Comparison of ENCODE assay signal across 8 cellular contexts in the genomic region with DNA sequence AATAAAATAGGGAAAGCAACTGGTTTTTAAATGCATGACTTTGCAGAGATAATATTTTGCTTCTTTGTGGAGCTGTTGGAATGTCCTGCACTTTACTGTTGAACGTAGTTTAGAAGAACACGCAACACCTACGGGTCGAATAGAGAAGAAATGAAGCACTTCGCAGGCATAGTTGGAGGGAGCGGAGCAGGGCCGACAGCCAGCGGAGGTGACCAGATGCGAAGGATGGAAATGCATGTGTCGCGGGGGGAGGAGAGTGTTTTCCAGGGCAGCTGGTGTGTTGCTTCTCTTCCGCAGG. TPM values are rescaled to one million over a fixed set of nuclear protein-coding genes. Genes with fewer than 3 reads are reported as not detected.
DNase-seq lines count a peak whose midpoint lies in the region; ATAC-seq and TF ChIP-seq lines count a peak whose summit lies in the region.

No MANE protein-coding gene starts in this region.

- H2BK5ac ChIP-seq in H9 (ENCODE audit: insufficient read length, low read length) = no peak overlapping the region

- no peak overlapping the region for H3K18ac ChIP-seq in H9 (ENCODE audit: insufficient read length, low read depth, low read length)

- no peak overlapping the region for H2BK15ac ChIP-seq in H9 (ENCODE audit: low read depth, low read length)

- no peaks in the 10 kb centered on the region for H3K9me3 ChIP-seq in H9 (ENCODE audit: control insufficient read depth, low read depth, low read length)
- H3K9me3 ChIP-seq in neural cell (ENCODE audit: low read length) = no peaks in the 10 kb centered on the region

- no peaks in the 10 kb centered on the region for H3K27me3 ChIP-seq in H9 (ENCODE audit: insufficient read depth, low read length)
- H3K27me3 ChIP-seq in neural cell (ENCODE audit: insufficient read depth, low read depth, low read length) = no peaks in the 10 kb centered on the region

- no peak overlapping the region for H2AFZ ChIP-seq in H9 (ENCODE audit: low read length)
- H2AFZ ChIP-seq in neural cell (ENCODE audit: low read depth, low read length) = no peak overlapping the region

- TF ChIP-seq CTCF in H9 (conservative IDR thresholded peaks at IDR 0.05) (no peak), epithelial cell of esophagus (IDR thresholded peaks at IDR 0.05; ENCODE audit: insufficient read depth, low read depth, low read length, missing control alignments) (no peak), neural cell (IDR thresholded peaks at IDR 0.05; ENCODE audit: poor library complexity, severe bottlenecking) (peak; percentile 8)

- H3K23me2 ChIP-seq in H9 (ENCODE audit: insufficient read length, low read depth, low read length, poor library complexity, severe bottlenecking) = peaks cover 11% of the 10 kb centered on the region

- in situ Hi-C loops in ACHN (cut with HindIII; ENCODE audit: low pct_ligation_motif_present, low pct_unique_long_range_greater_than_20kb, low sequenced_read_pairs) = no loop called here

- no peak overlapping the region for H4K91ac ChIP-seq in H9 (ENCODE audit: insufficient read length, low read depth, low read length)

- no peak for TF ChIP-seq EP300 in neural cell (conservative IDR thresholded peaks at IDR 0.05; ENCODE audit: poor library complexity, severe bottlenecking)

- no peak overlapping the region for H3K4ac ChIP-seq in H9 (ENCODE audit: low read depth, low read length)

- peaks cover 4% of the 10 kb centered on the region; the same call in 1 of the 2 replicates for H3K4me1 ChIP-seq in H9 (ENCODE audit: insufficient read depth, low read length)

- peaks cover 46 to 47% of the 10 kb centered on the region in 2 experiments for H3K4me1 Mint-ChIP-seq in H9

- no peak overlapping the region for H3K23ac ChIP-seq in H9 (ENCODE audit: insufficient read length, low read depth, low read length)

- H3K4me3 ChIP-seq in epithelial cell of esophagus (ENCODE audit: low read length) = peak overlapping the region; percentile 63
- H3K4me3 ChIP-seq in neural cell (ENCODE audit: low read length) = peak overlapping the region; percentile 80

- H3K27me3 Mint-ChIP-seq in H9 (ENCODE audit: low read depth) = peaks cover 7% of the 10 kb centered on the region; the same call in 1 of the 2 replicates

- H3F3A ChIP-seq in neural cell (ENCODE audit: insufficient read depth, low read length, poor library complexity, severe bottlenecking) = no peaks in the 10 kb centered on the region

- peaks cover 8 to 11% (median 9%) of the 10 kb centered on the region in 3 experiments for H3K36me3 Mint-ChIP-seq in H9 (ENCODE audit: insufficient read depth in 1 of 3, low read depth in 3 of 3)

- H4K20me1 ChIP-seq in H9 (ENCODE audit: control insufficient read depth, insufficient read depth, insufficient read length) (no peaks in the 10 kb centered on the region), neural cell (ENCODE audit: insufficient read depth) (peaks cover 10% of the 10 kb centered on the region)

- no peak overlapping the region for H3T11ph ChIP-seq in H9 (ENCODE audit: low read length)

- H3K4me2 ChIP-seq in H9 (ENCODE audit: insufficient read depth, insufficient read length, low read length) = peak overlapping the region; percentile 97
- peak overlapping the region; percentile 89 for H3K4me2 ChIP-seq in neural cell (ENCODE audit: low read length)

- H2AK5ac ChIP-seq in H9 (ENCODE audit: insufficient read length, low read length) = no peak overlapping the region

- no peaks in the 10 kb centered on the region for H3K9me2 ChIP-seq in neural cell (ENCODE audit: insufficient read depth, low read length)

- no peak overlapping the region for H2BK120ac ChIP-seq in H9 (ENCODE audit: low read depth, low read length, poor library complexity, severe bottlenecking)

- no CpG with 5 or more reads among the region's 12 CpGs for WGBS in H9 (ENCODE audit: extremely low coverage, insufficient read length, low lambda C conversion rate)

- H3K9me3 Mint-ChIP-seq in H9 = 0 out of 5 replicates have a peak, but pooled peaks cover 0 to 3% of the 10 kb centered on the region in 2 experiments

- peak overlapping the region in 1 of 3 experiments; percentile 7; a peak in 1 of 7 replicates for H3K27ac Mint-ChIP-seq in H9

- no peak overlapping the region for H4K5ac ChIP-seq in H9 (ENCODE audit: insufficient read length, low read depth, low read length)

- H3K79me2 ChIP-seq in H9 (ENCODE audit: insufficient read depth, low read length) (peaks cover 34% of the 10 kb centered on the region; the same call in 1 of the 2 replicates), neural cell (replicated peaks; ENCODE audit: insufficient read depth, low read length) (peaks cover 53% of the 10 kb centered on the region)

- no peak for TF ChIP-seq RAD21 in neural cell (conservative IDR thresholded peaks at IDR 0.05)

- DNase-seq in ACHN (peak; percentile 29), H9 (no peak), epithelial cell of esophagus (ENCODE audit: low read depth) (peak; percentile 31), HuH-7 (ENCODE audit: low spot score) (no peak)

- H2BK20ac ChIP-seq in H9 (ENCODE audit: low read depth, low read length, poor library complexity, severe bottlenecking) = no peak overlapping the region

- H3K14ac ChIP-seq in H9 (ENCODE audit: insufficient read depth, low read length) = no peak overlapping the region

- no peaks in the 10 kb centered on the region for H3K36me3 ChIP-seq in neural cell (ENCODE audit: insufficient read depth, low read length)

- H3K4me3 Mint-ChIP-seq in H9 = peak overlapping the region; percentile 80 to 85

- H3K9ac ChIP-seq in H9 (ENCODE audit: extremely low read depth, insufficient read length, low read length) (peak overlapping the region; percentile 66), neural cell (ENCODE audit: low read length) (peak overlapping the region; percentile 88)

- H4K8ac ChIP-seq in H9 (replicated peaks; ENCODE audit: insufficient read length, low read depth, low read length) = no peak overlapping the region

- ATAC-seq in SK-N-SH treated with all-trans-retinoic acid at 6 μM for 48 hours = peak; percentile 15; the same call in 2 of the 3 replicates
- no peak for ATAC-seq in HG03378 (IDR thresholded peaks at IDR 0.05; ENCODE audit: unreplicated experiment)
- no peak for ATAC-seq in HG02840 (IDR thresholded peaks at IDR 0.05; ENCODE audit: low FRiP score, unreplicated experiment)

- H3K79me1 ChIP-seq in H9 (ENCODE audit: insufficient read depth, low read depth, low read length, poor library complexity, severe bottlenecking) = peaks cover 3% of the 10 kb centered on the region

- no peak overlapping the region for H3K56ac ChIP-seq in H9 (ENCODE audit: insufficient read length, low read depth, low read length)

- no peak overlapping the region for H2BK12ac ChIP-seq in H9 (ENCODE audit: insufficient read length, low read depth, low read length)

- H3K27ac ChIP-seq in H9 (ENCODE audit: insufficient read length, low read depth, low read length) (no peak overlapping the region), neural cell (ENCODE audit: low read length) (peak overlapping the region; percentile 29)

TF ChIP-seq in SK-N-SH treated with all-trans-retinoic acid at 6 μM for 48 hours, 23 proteins besides CTCF, POLR2A, EP300 and RAD21:
- TF ChIP-seq, protein P1, sequence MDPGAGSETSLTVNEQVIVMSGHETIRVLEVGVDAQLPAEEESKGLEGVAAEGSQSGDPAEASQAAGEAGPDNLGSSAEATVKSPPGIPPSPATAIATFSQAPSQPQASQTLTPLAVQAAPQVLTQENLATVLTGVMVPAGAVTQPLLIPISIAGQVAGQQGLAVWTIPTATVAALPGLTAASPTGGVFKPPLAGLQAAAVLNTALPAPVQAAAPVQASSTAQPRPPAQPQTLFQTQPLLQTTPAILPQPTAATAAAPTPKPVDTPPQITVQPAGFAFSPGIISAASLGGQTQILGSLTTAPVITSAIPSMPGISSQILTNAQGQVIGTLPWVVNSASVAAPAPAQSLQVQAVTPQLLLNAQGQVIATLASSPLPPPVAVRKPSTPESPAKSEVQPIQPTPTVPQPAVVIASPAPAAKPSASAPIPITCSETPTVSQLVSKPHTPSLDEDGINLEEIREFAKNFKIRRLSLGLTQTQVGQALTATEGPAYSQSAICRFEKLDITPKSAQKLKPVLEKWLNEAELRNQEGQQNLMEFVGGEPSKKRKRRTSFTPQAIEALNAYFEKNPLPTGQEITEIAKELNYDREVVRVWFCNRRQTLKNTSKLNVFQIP (CRISPR knock-in tag; IDR thresholded peaks at IDR 0.05; ENCODE audit: borderline replicate concordance, low read depth) = no peak
- TF ChIP-seq ZNF70 (CRISPR knock-in tag; IDR thresholded peaks at IDR 0.05) = no peak
- no peak for TF ChIP-seq ZFP3 (CRISPR knock-in tag; IDR thresholded peaks at IDR 0.05)
- TF ChIP-seq ESRRG (CRISPR knock-in tag; IDR thresholded peaks at IDR 0.05) = no peak

TF ChIP-seq in neural cell, 6 proteins besides CTCF, POLR2A, EP300 and RAD21 (continues in another document):
- TF ChIP-seq POLR2AphosphoS5 (IDR thresholded peaks at IDR 0.05) (no peak), SMC3 (conservative IDR thresholded peaks at IDR 0.05; ENCODE audit: poor library complexity) (no peak), TAF1 (IDR thresholded peaks at IDR 0.05; ENCODE audit: low read depth) (no peak), EZH2 (IDR thresholded peaks at IDR 0.05; ENCODE audit: borderline replicate concordance, insufficient read depth, low read length, poor library complexity, severe bottlenecking) (no peak)
- TF ChIP-seq, protein P2, sequence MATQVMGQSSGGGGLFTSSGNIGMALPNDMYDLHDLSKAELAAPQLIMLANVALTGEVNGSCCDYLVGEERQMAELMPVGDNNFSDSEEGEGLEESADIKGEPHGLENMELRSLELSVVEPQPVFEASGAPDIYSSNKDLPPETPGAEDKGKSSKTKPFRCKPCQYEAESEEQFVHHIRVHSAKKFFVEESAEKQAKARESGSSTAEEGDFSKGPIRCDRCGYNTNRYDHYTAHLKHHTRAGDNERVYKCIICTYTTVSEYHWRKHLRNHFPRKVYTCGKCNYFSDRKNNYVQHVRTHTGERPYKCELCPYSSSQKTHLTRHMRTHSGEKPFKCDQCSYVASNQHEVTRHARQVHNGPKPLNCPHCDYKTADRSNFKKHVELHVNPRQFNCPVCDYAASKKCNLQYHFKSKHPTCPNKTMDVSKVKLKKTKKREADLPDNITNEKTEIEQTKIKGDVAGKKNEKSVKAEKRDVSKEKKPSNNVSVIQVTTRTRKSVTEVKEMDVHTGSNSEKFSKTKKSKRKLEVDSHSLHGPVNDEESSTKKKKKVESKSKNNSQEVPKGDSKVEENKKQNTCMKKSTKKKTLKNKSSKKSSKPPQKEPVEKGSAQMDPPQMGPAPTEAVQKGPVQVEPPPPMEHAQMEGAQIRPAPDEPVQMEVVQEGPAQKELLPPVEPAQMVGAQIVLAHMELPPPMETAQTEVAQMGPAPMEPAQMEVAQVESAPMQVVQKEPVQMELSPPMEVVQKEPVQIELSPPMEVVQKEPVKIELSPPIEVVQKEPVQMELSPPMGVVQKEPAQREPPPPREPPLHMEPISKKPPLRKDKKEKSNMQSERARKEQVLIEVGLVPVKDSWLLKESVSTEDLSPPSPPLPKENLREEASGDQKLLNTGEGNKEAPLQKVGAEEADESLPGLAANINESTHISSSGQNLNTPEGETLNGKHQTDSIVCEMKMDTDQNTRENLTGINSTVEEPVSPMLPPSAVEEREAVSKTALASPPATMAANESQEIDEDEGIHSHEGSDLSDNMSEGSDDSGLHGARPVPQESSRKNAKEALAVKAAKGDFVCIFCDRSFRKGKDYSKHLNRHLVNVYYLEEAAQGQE (IDR thresholded peaks at IDR 0.05; ENCODE audit: borderline replicate concordance) = no peak

RNA-seq across cellular contexts. Expression of a gene that starts 0.8 kb away (rescaled TPM):
- total RNA-seq in H9 (2021) = 33.7 and 33.9 TPM in 2 replicates
- 64.6 and 67.5 TPM in 2 replicates for polyA plus RNA-seq in neural cell
- polyA minus RNA-seq in neural cell = 88.1 and 96.4 TPM in 2 replicates

Comparison
In these comparisons a context has a peak if more than half of its experiments do, and no peak if none do; other contexts are left out.
1. DNase-seq: peak in ACHN (single experiment) and epithelial cell of esophagus (single experiment); none in H9 (single experiment) and HuH-7 (single experiment).